Comparison of ENCODE assay signal across 1 cellular context in the genomic region with DNA sequence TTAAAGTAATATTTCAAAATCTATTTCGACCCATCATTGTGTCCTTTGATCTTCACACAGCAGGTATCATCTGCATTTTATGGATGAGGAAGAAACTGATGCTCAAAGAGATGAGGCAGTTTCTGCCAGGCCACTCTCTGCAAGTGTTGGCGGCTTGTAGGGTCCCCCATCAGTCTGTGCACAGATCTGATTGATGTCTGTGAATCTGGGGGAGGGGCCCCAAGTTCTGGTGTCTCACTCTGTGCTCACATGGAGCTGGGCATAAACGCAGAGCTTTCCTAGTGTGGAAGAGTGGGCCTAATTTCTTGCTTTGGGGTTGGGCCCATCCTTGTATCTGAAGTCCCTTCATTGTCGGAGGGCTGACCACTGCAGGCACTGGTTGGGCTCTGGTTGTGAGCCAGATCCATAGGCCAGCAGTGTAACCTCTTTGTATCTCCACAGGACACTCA.
TF ChIP-seq lines count a peak whose summit lies in the region.

No MANE protein-coding gene starts in this region.

TF ChIP-seq in H1, 55 proteins besides CTCF, POLR2A, EP300 and RAD21:
- TF ChIP-seq CHD1 (IDR thresholded peaks at IDR 0.05; ENCODE audit: low read depth, low read length) (no peak; the same call in 1 of the 2 replicates), TBP (IDR thresholded peaks at IDR 0.05; ENCODE audit: low read depth, low read length) (no peak), NRF1 (IDR thresholded peaks at IDR 0.05; ENCODE audit: low read depth, low read length) (no peak), CBX5 (IDR thresholded peaks at IDR 0.05; ENCODE audit: low read depth, low read length) (no peak), JUND (IDR thresholded peaks at IDR 0.05; ENCODE audit: low read length) (no peak), SIX5 (IDR thresholded peaks at IDR 0.05; ENCODE audit: low read depth, low read length) (no peak), GTF2F1 (IDR thresholded peaks at IDR 0.05; ENCODE audit: borderline replicate concordance, low read depth, low read length) (no peak), FOSL1 (IDR thresholded peaks at IDR 0.05; ENCODE audit: insufficient read depth, low read depth, low read length) (no peak), BCL11A (IDR thresholded peaks at IDR 0.05; ENCODE audit: low read depth in 2 of 2, low read length in 2 of 2) (no peak), SRF (IDR thresholded peaks at IDR 0.05; ENCODE audit: low read depth, low read length) (no peak), BRCA1 (IDR thresholded peaks at IDR 0.05; ENCODE audit: low read depth, low read length) (no peak), TEAD4 (IDR thresholded peaks at IDR 0.05; ENCODE audit: low read depth, low read length) (no peak)
